In the genomic region with DNA sequence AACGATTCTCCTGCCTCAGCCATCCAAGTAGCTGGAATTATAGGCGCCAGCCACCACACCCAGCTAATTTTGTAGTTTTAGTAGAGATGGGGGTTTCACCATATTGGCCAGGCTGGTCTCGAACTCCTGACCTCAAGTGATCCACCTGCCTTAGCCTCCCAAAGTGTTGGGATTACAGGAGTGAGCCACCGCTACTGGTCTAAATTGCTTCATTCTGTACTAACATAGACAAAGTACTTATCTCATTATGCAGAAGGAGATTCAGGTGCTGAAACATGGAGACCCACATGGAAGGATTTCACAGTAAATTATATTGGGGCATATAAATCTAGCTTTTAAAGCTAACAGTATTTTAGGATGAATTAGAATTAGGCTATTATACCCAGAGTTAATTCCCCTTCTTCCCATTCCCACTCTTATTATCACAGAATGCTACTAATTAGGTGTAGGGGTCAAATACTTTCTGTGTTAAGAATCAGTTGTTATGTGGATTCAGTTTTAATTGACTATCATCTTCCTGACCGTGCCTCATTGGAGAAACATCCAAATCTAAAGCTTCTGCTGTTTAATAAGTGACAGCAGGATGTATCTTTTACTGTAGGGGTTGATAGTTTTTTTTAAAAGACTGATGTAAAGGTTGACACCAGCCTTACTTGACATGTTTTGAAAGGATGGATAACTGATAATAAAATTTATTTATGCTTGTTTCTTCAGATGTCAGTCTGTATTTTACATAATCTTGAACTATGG, we compare ENCODE assay signal across 11 cellular contexts. TPM values are rescaled to one million over a fixed set of nuclear protein-coding genes. Genes with fewer than 3 reads are reported as not detected.
DNase-seq lines count a peak whose midpoint lies in the region; ATAC-seq and TF ChIP-seq lines count a peak whose summit lies in the region.
"Had no signal": no experiment of that assay in that cellular context is flagged by ENCODE, and none has a peak within 500 bp of the region (broad histone marks: within the 10 kb centered on the region; RNA-seq: fewer than 3 reads in every experiment).

No MANE protein-coding gene starts in this region.

- H3K27me3 Mint-ChIP-seq in stimulated activated naive CD8-positive, alpha-beta T cell treated with anti-CD3 and anti-CD28 coated beads, Interleukin-15, Interleukin-2, amounts not matched to agents 100 ng/mL and 50 ng/mL, for 24 hours: no peaks in the 10 kb centered on the region
- no peaks in the 10 kb centered on the region for H3K27me3 Mint-ChIP-seq in activated B cell treated with CpG ODN at 0.5 μM for 24 hours

- peaks cover 60% of the 10 kb centered on the region for H3K4me1 Mint-ChIP-seq in stimulated activated naive CD8-positive, alpha-beta T cell treated with anti-CD3 and anti-CD28 coated beads, Interleukin-15, Interleukin-2, amounts not matched to agents 100 ng/mL and 50 ng/mL, for 24 hours (ENCODE audit: low read depth)
- peaks cover 62% of the 10 kb centered on the region for H3K4me1 Mint-ChIP-seq in activated B cell treated with CpG ODN at 0.5 μM for 24 hours

- H3K4me3 ChIP-seq in liver (ENCODE audit: low read depth in 1 of 3, low read length in 3 of 3): peak overlapping the region in 1 of 3 donors; percentile 29

- H3K27ac Mint-ChIP-seq in stimulated activated naive CD8-positive, alpha-beta T cell treated with anti-CD3 and anti-CD28 coated beads, Interleukin-15, Interleukin-2, amounts not matched to agents 100 ng/mL and 50 ng/mL, for 24 hours: no peak overlapping the region
- peak overlapping the region; percentile 46 for H3K27ac Mint-ChIP-seq in activated B cell treated with CpG ODN at 0.5 μM for 24 hours

- intact Hi-C loops in activated B cell treated with CpG ODN at 0.5 μM for 24 hours (cut with micrococcal nuclease): loop anchor here (10.0 kb wide), 1 partner anchor 937 kb away; the partner anchor contains the start of gene SAMD8

- H3K27ac ChIP-seq in liver (ENCODE audit: low read depth in 1 of 2, low read length in 2 of 2): peak overlapping the region; percentile 25 to 33

- H3K9me3 Mint-ChIP-seq in stimulated activated naive CD8-positive, alpha-beta T cell treated with anti-CD3 and anti-CD28 coated beads, Interleukin-15, Interleukin-2, amounts not matched to agents 100 ng/mL and 50 ng/mL, for 24 hours: no peaks in the 10 kb centered on the region
- no peaks in the 10 kb centered on the region for H3K9me3 Mint-ChIP-seq in activated B cell treated with CpG ODN at 0.5 μM for 24 hours

- TF ChIP-seq CTCF in activated B cell treated with CpG ODN at 0.5 μM for 24 hours (IDR thresholded peaks at IDR 0.05): no peak
- no peak for TF ChIP-seq CTCF in liver (IDR thresholded peaks at IDR 0.05; ENCODE audit: low read depth, low read length, missing input control)

- POLR2A ChIA-PET in activated B cell treated with CpG ODN at 0.5 μM for 24 hours (lab: Charles Lee): interaction anchor here (0.7 to 3.8 kb wide), 9 partner anchors 9 to 35 kb away, joined by 4 to 57 read pairs (median 6); partner anchors contain the start of genes ADK and AP3M1

- no peak for DNase-seq in stimulated activated naive CD8-positive, alpha-beta T cell treated with anti-CD3 and anti-CD28 coated beads, Interleukin-15, Interleukin-2, amounts not matched to agents 100 U/mL and 50 U/mL, for 24 hours
- DNase-seq in activated B cell treated with CpG ODN at 0.5 μM for 24 hours: no peak
- DNase-seq: brain microvascular endothelial cell, NCI-H2171, SHP77 had no signal

- 80% methylated on average over 5 of the region's 5 CpGs for WGBS in liver

- no peaks in the 10 kb centered on the region for H3K9me3 ChIP-seq in liver (ENCODE audit: control insufficient read depth in 4 of 4, low read length in 3 of 4)

- H3K36me3 Mint-ChIP-seq in stimulated activated naive CD8-positive, alpha-beta T cell treated with anti-CD3 and anti-CD28 coated beads, Interleukin-15, Interleukin-2, amounts not matched to agents 100 ng/mL and 50 ng/mL, for 24 hours (ENCODE audit: low read depth): peaks cover 13% of the 10 kb centered on the region
- peaks cover 4% of the 10 kb centered on the region for H3K36me3 Mint-ChIP-seq in activated B cell treated with CpG ODN at 0.5 μM for 24 hours (ENCODE audit: low read depth)

- ATAC-seq in stimulated activated naive CD8-positive, alpha-beta T cell treated with anti-CD3 and anti-CD28 coated beads, Interleukin-15, Interleukin-2, amounts not matched to agents 100 U/mL and 50 U/mL, for 24 hours: no peak
- ATAC-seq in activated B cell treated with CpG ODN at 0.5 μM for 24 hours (ENCODE audit: low read depth): no peak
- ATAC-seq in GM19351 (IDR thresholded peaks at IDR 0.05; ENCODE audit: unreplicated experiment): no peak
- ATAC-seq in HG02970 (IDR thresholded peaks at IDR 0.05; ENCODE audit: low FRiP score, unreplicated experiment): no peak
- ATAC-seq in HG03342 (IDR thresholded peaks at IDR 0.05; ENCODE audit: unreplicated experiment): no peak
- ATAC-seq in HG02938 (IDR thresholded peaks at IDR 0.05; ENCODE audit: unreplicated experiment): no peak

- peak overlapping the region; percentile 97 for H3K4me3 Mint-ChIP-seq in stimulated activated naive CD8-positive, alpha-beta T cell treated with anti-CD3 and anti-CD28 coated beads, Interleukin-15, Interleukin-2, amounts not matched to agents 100 ng/mL and 50 ng/mL, for 24 hours
- H3K4me3 Mint-ChIP-seq in activated B cell treated with CpG ODN at 0.5 μM for 24 hours: peak overlapping the region; percentile 32

- H3K9ac ChIP-seq in liver (ENCODE audit: low read depth in 1 of 2, low read length in 2 of 2): no peak overlapping the region

- no peaks in the 10 kb centered on the region for H3K27me3 ChIP-seq in liver (ENCODE audit: control insufficient read depth in 4 of 4, insufficient read depth in 4 of 4, low read length in 3 of 4)
- H3K27me3 ChIP-seq: brain microvascular endothelial cell had no signal

- CTCF ChIA-PET in activated B cell treated with CpG ODN at 0.5 μM for 24 hours (lab: Charles Lee): interaction anchor here (1.1 to 1.6 kb wide), 2 partner anchors 9 to 27 kb away, joined by 3 to 4 read pairs; no protein-coding TSS in a partner anchor

- H3K4me1 ChIP-seq in liver (ENCODE audit: control insufficient read depth in 4 of 4, insufficient read depth in 4 of 4, low read length in 3 of 4): peaks cover 4 to 52% (median 24%) of the 10 kb centered on the region in 4 donors

- no peaks in the 10 kb centered on the region for H3K36me3 ChIP-seq in liver (ENCODE audit: control insufficient read depth in 4 of 4, insufficient read depth in 3 of 4, low read depth in 1 of 4, low read length in 3 of 4)
- H3K36me3 ChIP-seq: brain microvascular endothelial cell had no signal

- TF ChIP-seq RAD21 in liver (IDR thresholded peaks at IDR 0.05): no peak

TF ChIP-seq in liver, 16 proteins besides CTCF, POLR2A, EP300 and RAD21 (continues in another document):
- TF ChIP-seq JUND (IDR thresholded peaks at IDR 0.05) (no peak), NR2F2 (IDR thresholded peaks at IDR 0.05) (no peak), ZBTB33 (IDR thresholded peaks at IDR 0.05) (no peak), RXRA (IDR thresholded peaks at IDR 0.05) (no peak), FOXA2 (IDR thresholded peaks at IDR 0.05) (no peak), TAF1 (conservative IDR thresholded peaks at IDR 0.05) (no peak), YY1 (IDR thresholded peaks at IDR 0.05) (no peak), EGR1 (IDR thresholded peaks at IDR 0.05; ENCODE audit: low read depth in 2 of 2) (no peak), HNF4A (conservative IDR thresholded peaks at IDR 0.05) (no peak)
- TF ChIP-seq, protein P1, sequence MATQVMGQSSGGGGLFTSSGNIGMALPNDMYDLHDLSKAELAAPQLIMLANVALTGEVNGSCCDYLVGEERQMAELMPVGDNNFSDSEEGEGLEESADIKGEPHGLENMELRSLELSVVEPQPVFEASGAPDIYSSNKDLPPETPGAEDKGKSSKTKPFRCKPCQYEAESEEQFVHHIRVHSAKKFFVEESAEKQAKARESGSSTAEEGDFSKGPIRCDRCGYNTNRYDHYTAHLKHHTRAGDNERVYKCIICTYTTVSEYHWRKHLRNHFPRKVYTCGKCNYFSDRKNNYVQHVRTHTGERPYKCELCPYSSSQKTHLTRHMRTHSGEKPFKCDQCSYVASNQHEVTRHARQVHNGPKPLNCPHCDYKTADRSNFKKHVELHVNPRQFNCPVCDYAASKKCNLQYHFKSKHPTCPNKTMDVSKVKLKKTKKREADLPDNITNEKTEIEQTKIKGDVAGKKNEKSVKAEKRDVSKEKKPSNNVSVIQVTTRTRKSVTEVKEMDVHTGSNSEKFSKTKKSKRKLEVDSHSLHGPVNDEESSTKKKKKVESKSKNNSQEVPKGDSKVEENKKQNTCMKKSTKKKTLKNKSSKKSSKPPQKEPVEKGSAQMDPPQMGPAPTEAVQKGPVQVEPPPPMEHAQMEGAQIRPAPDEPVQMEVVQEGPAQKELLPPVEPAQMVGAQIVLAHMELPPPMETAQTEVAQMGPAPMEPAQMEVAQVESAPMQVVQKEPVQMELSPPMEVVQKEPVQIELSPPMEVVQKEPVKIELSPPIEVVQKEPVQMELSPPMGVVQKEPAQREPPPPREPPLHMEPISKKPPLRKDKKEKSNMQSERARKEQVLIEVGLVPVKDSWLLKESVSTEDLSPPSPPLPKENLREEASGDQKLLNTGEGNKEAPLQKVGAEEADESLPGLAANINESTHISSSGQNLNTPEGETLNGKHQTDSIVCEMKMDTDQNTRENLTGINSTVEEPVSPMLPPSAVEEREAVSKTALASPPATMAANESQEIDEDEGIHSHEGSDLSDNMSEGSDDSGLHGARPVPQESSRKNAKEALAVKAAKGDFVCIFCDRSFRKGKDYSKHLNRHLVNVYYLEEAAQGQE (IDR thresholded peaks at IDR 0.05): no peak

RNA-seq across cellular contexts. Expression of gene ADK, which starts 27.2 kb away (rescaled TPM):
- 46.1 and 47.5 TPM in 2 replicates for total RNA-seq in activated B cell treated with CpG ODN at 0.5 μM for 24 hours
- total RNA-seq in liver: 10 to 100 TPM; 18.0 to 88.0 TPM
- polyA plus RNA-seq in liver: 100 to 1,000 TPM in 1 of 2 donors, 10 to 100 TPM in 1; 43.0 to 110 TPM

RNA-seq across cellular contexts. Expression of gene AP3M1, which starts 27.6 kb away (rescaled TPM):
- total RNA-seq in activated B cell treated with CpG ODN at 0.5 μM for 24 hours: 55.9 and 61.7 TPM in 2 replicates
- total RNA-seq in liver: 10 to 100 TPM; 20.2 to 24.8 TPM
- polyA plus RNA-seq in liver: 10 to 100 TPM in 1 of 2 donors, 1 to 10 TPM in 1; 7.5 to 12.9 TPM
